8 cellular contexts compared by ENCODE assay signal in genomic region chr15:79900818-79901378, GRCh38. TPM values are rescaled to one million over a fixed set of nuclear protein-coding genes. Genes with fewer than 3 reads are reported as not detected.
A peak's percentile ranks its signal among the peaks of the same experiment; 100 is the strongest.
DNase-seq lines count a peak whose midpoint lies in the region; ATAC-seq, FAIRE-seq and TF ChIP-seq lines count a peak whose summit lies in the region.
"Not testable (repeated sequence)": the region's sequence is repeated elsewhere in the genome, so short reads cannot be mapped to it uniquely, and the experiment has no call there.

No MANE protein-coding gene starts in this region.

- not testable (repeated sequence) for H4K20me1 ChIP-seq in HCT116 (ENCODE audit: insufficient read depth); HepG2 (ENCODE audit: insufficient read depth, low read length)

- intact Hi-C loops in CD14-positive monocyte (cut with micrococcal nuclease); HCT116 (cut with micrococcal nuclease); HepG2 (cut with micrococcal nuclease; ENCODE audit: unreplicated experiment): not testable (repeated sequence)
- intact Hi-C loops in activated CD4-positive, alpha-beta T cell treated with anti-CD3 and anti-CD28 coated beads for 36 hours (cut with DNase I, micrococcal nuclease): loop anchor here in 1 of 2 experiments (1.0 kb wide), 1 partner anchor 92 kb away; no protein-coding TSS in a partner anchor

- not testable (repeated sequence) for TF ChIP-seq POLR2A in HCT116 (IDR thresholded peaks at IDR 0.05; ENCODE audit: borderline replicate concordance, extremely low read depth, insufficient read depth, insufficient read length); NB4 (IDR thresholded peaks at IDR 0.05; ENCODE audit: extremely low read depth, insufficient read length); HepG2 (IDR thresholded peaks at IDR 0.05; ENCODE audit: insufficient read depth in 1 of 2, low read depth in 2 of 2, low read length in 2 of 2)

- not testable (repeated sequence) for H3K9me2 ChIP-seq in HCT116 (ENCODE audit: insufficient read depth)

- H3K27me3 ChIP-seq in HCT116 (ENCODE audit: insufficient read depth, low read length); HepG2 (ENCODE audit: control insufficient read depth in 1 of 2, insufficient read depth in 2 of 2, low read length in 2 of 2): not testable (repeated sequence)

- 98% methylated on average over 4 of the region's 4 CpGs for WGBS in HepG2 (ENCODE audit: low lambda C conversion rate)

- not testable (repeated sequence) for H3K4me3 ChIP-seq in HCT116 (replicated peaks in 1 of 2; ENCODE audit: low read depth in 1 of 2, low read length in 2 of 2); NB4 (ENCODE audit: low read depth, low read length); astrocyte of the spinal cord (ENCODE audit: low read depth, low read length); HepG2 (replicated peaks in 1 of 3; ENCODE audit: insufficient read depth in 1 of 3, low read depth in 2 of 3, low read length in 3 of 3)

- 0 out of 2 replicates have a peak, but pooled peaks have one; percentile 21 for TF ChIP-seq RAD21 in HCT116 (IDR thresholded peaks at IDR 0.05; ENCODE audit: low read depth)
- not testable (repeated sequence) for TF ChIP-seq RAD21 in HepG2 (CRISPR knock-in tag; IDR thresholded peaks at IDR 0.05)

- H3K9ac ChIP-seq in HCT116 (ENCODE audit: low read length); HepG2 (ENCODE audit: insufficient read depth, low read depth, low read length): not testable (repeated sequence)

- POLR2A ChIA-PET in HCT116 (lab: Charles Lee); activated CD4-positive, alpha-beta T cell treated with anti-CD3 and anti-CD28 coated beads for 36 hours (lab: Charles Lee); HepG2 (lab: Yijun Ruan, JAX): not testable (repeated sequence)

- not testable (repeated sequence) for H3K27ac ChIP-seq in HCT116 (ENCODE audit: low read depth, low read length); HepG2 (ENCODE audit: extremely low read length, insufficient read depth, low read length)

- H3K4me2 ChIP-seq in HCT116 (ENCODE audit: low read length); HepG2 (ENCODE audit: low read depth, low read length): not testable (repeated sequence)

- RAD21 ChIA-PET in HCT116 (lab: Charles Lee; ENCODE audit: low non-redundant PET in 1 of 2, low total read pairs in 2 of 2, uncharacterized antibody in 2 of 2, unreplicated experiment in 2 of 2): not testable (repeated sequence)

- CTCF ChIA-PET in HCT116 (lab: Charles Lee); HepG2 (lab: Yijun Ruan, JAX; ENCODE audit: low intra/inter-chr PET ratio, low total read pairs): not testable (repeated sequence)
- CTCF ChIA-PET in activated CD4-positive, alpha-beta T cell treated with anti-CD3 and anti-CD28 coated beads for 36 hours (lab: Charles Lee): interaction anchor here (1.6 kb wide), 1 partner anchor 92 kb away, joined by 4 read pairs; no protein-coding TSS in a partner anchor

- H3K36me3 ChIP-seq in HCT116 (ENCODE audit: control insufficient read depth in 1 of 2, insufficient read depth in 2 of 2, low read length in 2 of 2); HepG2 (replicated peaks in 1 of 2; ENCODE audit: control insufficient read depth in 1 of 2, insufficient read depth in 2 of 2, low read length in 2 of 2): not testable (repeated sequence)

- not testable (repeated sequence) for H3K4me3 Mint-ChIP-seq in CD14-positive monocyte; activated CD4-positive, alpha-beta T cell treated with anti-CD3 and anti-CD28 coated beads for 36 hours; stimulated activated naive B cell treated with anti-CD40 and anti-IgM and Interleukin-4, amounts not matched to agents 10 μg/mL and 1 μg/mL and 100 μg/mL, for 72 hours

- H3K27me3 Mint-ChIP-seq in CD14-positive monocyte (ENCODE audit: low read depth in 3 of 3); activated CD4-positive, alpha-beta T cell treated with anti-CD3 and anti-CD28 coated beads for 36 hours; stimulated activated naive B cell treated with anti-CD40 and anti-IgM and Interleukin-4, amounts not matched to agents 10 μg/mL and 1 μg/mL and 100 μg/mL, for 72 hours: not testable (repeated sequence)

- H3K9me3 Mint-ChIP-seq in CD14-positive monocyte; activated CD4-positive, alpha-beta T cell treated with anti-CD3 and anti-CD28 coated beads for 36 hours (ENCODE audit: low read depth): not testable (repeated sequence)
- peaks cover 6 to 13% of the 10 kb centered on the region in 2 donors for H3K9me3 Mint-ChIP-seq in stimulated activated naive B cell treated with anti-CD40 and anti-IgM and Interleukin-4, amounts not matched to agents 10 μg/mL and 1 μg/mL and 100 μg/mL, for 72 hours

- TF ChIP-seq CTCF in CD14-positive monocyte (IDR thresholded peaks at IDR 0.05); NB4 (IDR thresholded peaks at IDR 0.05; ENCODE audit: low read depth, low read length); HepG2 (CRISPR knock-in tag; IDR thresholded peaks at IDR 0.05): not testable (repeated sequence)
- 0 out of 6 replicates have a peak, but pooled peaks of 1 of the 3 experiments have one; percentile 25 for TF ChIP-seq CTCF in HCT116 (IDR thresholded peaks at IDR 0.05 in 2 of 3, conservative IDR thresholded peaks at IDR 0.05 in 1 of 3; ENCODE audit: borderline replicate concordance in 1 of 3, insufficient read depth in 1 of 3, low read depth in 2 of 3, low read length in 2 of 3)
- TF ChIP-seq CTCF in astrocyte of the spinal cord (IDR thresholded peaks at IDR 0.05; ENCODE audit: low read depth, low read length): peak; percentile 1

- DNase-seq in CD14-positive monocyte (ENCODE audit: low spot score); HCT116 (ENCODE audit: low read depth, low spot score); astrocyte of the spinal cord (ENCODE audit: low read depth, low spot score); HepG2 (ENCODE audit: low spot score); stimulated activated naive B cell treated with anti-CD40 and anti-IgM and Interleukin-4, amounts not matched to agents 10 μg/mL and 1 μg/mL and 100 μg/mL, for 72 hours: not testable (repeated sequence)
- DNase-seq in NB4 (ENCODE audit: low read depth) (peak; percentile 30), SK-MEL-5 (ENCODE audit: low read depth, low spot score) (peak; percentile 14)
- peak; percentile 28 for DNase-seq in activated CD4-positive, alpha-beta T cell treated with anti-CD3 and anti-CD28 coated beads for 36 hours

- H3K9me3 ChIP-seq in HCT116 (ENCODE audit: control insufficient read depth in 1 of 2, insufficient read depth in 1 of 2, low read depth in 1 of 2, low read length in 2 of 2); HepG2 (ENCODE audit: low read length): not testable (repeated sequence)

- not testable (repeated sequence) for FAIRE-seq in HepG2 (lab: Jason Lieb, UNC)

- not testable (repeated sequence) for ATAC-seq in HCT116; activated CD4-positive, alpha-beta T cell treated with anti-CD3 and anti-CD28 coated beads for 36 hours; HepG2; stimulated activated naive B cell treated with anti-CD40 and anti-IgM and Interleukin-4, amounts not matched to agents 10 μg/mL and 1 μg/mL and 100 μg/mL, for 72 hours (replicated peaks)

- H3K4me1 Mint-ChIP-seq in CD14-positive monocyte: peaks cover 70% of the 10 kb centered on the region
- peaks cover 48% of the 10 kb centered on the region for H3K4me1 Mint-ChIP-seq in activated CD4-positive, alpha-beta T cell treated with anti-CD3 and anti-CD28 coated beads for 36 hours
- peaks cover 33 to 57% of the 10 kb centered on the region in 2 donors for H3K4me1 Mint-ChIP-seq in stimulated activated naive B cell treated with anti-CD40 and anti-IgM and Interleukin-4, amounts not matched to agents 10 μg/mL and 1 μg/mL and 100 μg/mL, for 72 hours

- H3K36me3 Mint-ChIP-seq in CD14-positive monocyte: peaks cover 7 to 11% of the 10 kb centered on the region in 2 donors
- H3K36me3 Mint-ChIP-seq in activated CD4-positive, alpha-beta T cell treated with anti-CD3 and anti-CD28 coated beads for 36 hours (ENCODE audit: low read depth): peaks cover 12% of the 10 kb centered on the region
- peaks cover 27 to 41% of the 10 kb centered on the region in 2 donors for H3K36me3 Mint-ChIP-seq in stimulated activated naive B cell treated with anti-CD40 and anti-IgM and Interleukin-4, amounts not matched to agents 10 μg/mL and 1 μg/mL and 100 μg/mL, for 72 hours

- BruUV-seq in HCT116 (replicated peaks; lab: Mats Ljungman, UMichigan); HepG2 (replicated peaks; lab: Mats Ljungman, UMichigan): not testable (repeated sequence)

- H3K27ac Mint-ChIP-seq in CD14-positive monocyte: peak overlapping the region; percentile 28 to 99 (median 85)
- not testable (repeated sequence) for H3K27ac Mint-ChIP-seq in activated CD4-positive, alpha-beta T cell treated with anti-CD3 and anti-CD28 coated beads for 36 hours
- H3K27ac Mint-ChIP-seq in stimulated activated naive B cell treated with anti-CD40 and anti-IgM and Interleukin-4, amounts not matched to agents 10 μg/mL and 1 μg/mL and 100 μg/mL, for 72 hours: peak overlapping the region; percentile 51

- TF ChIP-seq EP300 in HepG2 (IDR thresholded peaks at IDR 0.05; ENCODE audit: low read depth in 2 of 2, low read length in 2 of 2); HepG2 (CRISPR knock-in tag; IDR thresholded peaks at IDR 0.05; ENCODE audit: borderline replicate concordance): not testable (repeated sequence)

- H2AFZ ChIP-seq in HCT116 (ENCODE audit: low read depth, low read length, poor library complexity, severe bottlenecking); HepG2 (ENCODE audit: low read length): not testable (repeated sequence)

- H3K4me1 ChIP-seq in HCT116 (ENCODE audit: control insufficient read depth in 1 of 2, insufficient read depth in 2 of 2, low read length in 2 of 2) (peaks cover 0 to 12% of the 10 kb centered on the region in 2 experiments; a peak in 2 of 4 replicates), HepG2 (ENCODE audit: insufficient read depth, low read length) (peaks cover 30% of the 10 kb centered on the region)

- in situ Hi-C loops in SK-MEL-5 (cut with HindIII; ENCODE audit: low pct_unique_long_range_greater_than_20kb, low sequenced_read_pairs); astrocyte of the spinal cord (cut with HindIII; ENCODE audit: low sequenced_read_pairs); HepG2 (cut with HindIII; ENCODE audit: extremely low pct_ligation_motif_present, low pct_unique_long_range_greater_than_20kb): not testable (repeated sequence)

- H3K79me2 ChIP-seq in HCT116 (ENCODE audit: insufficient read depth, low read length); HepG2 (ENCODE audit: insufficient read depth, low read length): not testable (repeated sequence)

RNA-seq across cellular contexts. Expression of gene MTHFS, which starts 4.1 kb away (rescaled TPM):
- polyA plus RNA-seq in CD14-positive monocyte: 100 to 1,000 TPM in 1 of 2 donors, 10 to 100 TPM in 1; 76.4 to 129 TPM
- 30.5 TPM for total RNA-seq in HCT116 (2021; ENCODE audit: unreplicated experiment)
- polyA plus RNA-seq in HCT116 (2012): 32.7 and 38.7 TPM in 2 replicates
- total RNA-seq in SK-MEL-5 (2014; rRNA removed; shearing (Covaris generic)): 76.4 and 89.9 TPM in 2 replicates
- 46.6 and 66.1 TPM in 2 replicates for polyA plus RNA-seq in SK-MEL-5 (2015; cell fraction: cytosol; rRNA removed)
- 6.7 and 15.1 TPM in 2 replicates for polyA plus RNA-seq in SK-MEL-5 (2015; cell fraction: nucleus; rRNA removed)
- total RNA-seq in activated CD4-positive, alpha-beta T cell treated with anti-CD3 and anti-CD28 coated beads for 36 hours: 10 to 100 TPM; 36.1 to 48.5 TPM
- 37.0 and 52.4 TPM in 2 replicates for total RNA-seq in HepG2 (2016; rRNA removed; fragmentation: Illumina TruSeq; extraction: Trizol)
- 27.5 and 32.2 TPM in 2 replicates for total RNA-seq in HepG2 (2016; cell fraction: cytosol; rRNA removed; fragmentation: Illumina TruSeq; extraction: Trizol; ENCODE audit: low read depth)
- 35.9 and 52.4 TPM in 2 replicates for total RNA-seq in HepG2 (2016; cell fraction: insoluble cytoplasmic fraction; rRNA removed; fragmentation: Illumina TruSeq; extraction: Trizol)
- total RNA-seq in HepG2 (2016; cell fraction: membrane; rRNA removed; fragmentation: Illumina TruSeq; extraction: Trizol): 35.1 and 35.8 TPM in 2 replicates
- 20.8 and 21.2 TPM in 2 replicates for total RNA-seq in HepG2 (2016; cell fraction: nucleus; rRNA removed; fragmentation: Illumina TruSeq; extraction: Trizol)
- polyA plus RNA-seq in HepG2 (2011; rRNA removed): 48.7 and 49.7 TPM in 2 replicates
- polyA plus RNA-seq in HepG2 (2011; cell fraction: cytosol; rRNA removed): 51.7 and 69.8 TPM in 2 replicates
- polyA plus RNA-seq in HepG2 (2011; cell fraction: nucleus; rRNA removed): 17.3 and 18.6 TPM in 2 replicates
- 54.3 and 54.5 TPM in 2 replicates for polyA plus RNA-seq in HepG2 (2012)
- polyA plus RNA-seq in HepG2 (2016; cell fraction: cytosol; fragmentation: Illumina TruSeq; extraction: Trizol; ENCODE audit: low read depth): 37.9 and 57.9 TPM in 2 replicates
- 97.4 and 99.9 TPM in 2 replicates for polyA plus RNA-seq in HepG2 (2016; cell fraction: insoluble cytoplasmic fraction; fragmentation: Illumina TruSeq; extraction: Trizol; ENCODE audit: low read depth)
- 50.6 and 54.6 TPM in 2 replicates for polyA plus RNA-seq in HepG2 (2016; cell fraction: membrane; fragmentation: Illumina TruSeq; extraction: Trizol; ENCODE audit: low read depth)
- 42.9 and 44.8 TPM in 2 replicates for polyA plus RNA-seq in HepG2 (2016; cell fraction: nucleus; fragmentation: Illumina TruSeq; extraction: Trizol; ENCODE audit: insufficient read depth, low read depth)
- 7.5 and 10.8 TPM in 2 replicates for polyA minus RNA-seq in HepG2 (2011; rRNA and poly(A)+ RNA removed; ENCODE audit: low replicate concordance)
- 17.3 and 20.8 TPM in 2 replicates for polyA minus RNA-seq in HepG2 (2011; cell fraction: cytosol; rRNA and poly(A)+ RNA removed)
- 30.0 and 33.6 TPM in 2 replicates for polyA minus RNA-seq in HepG2 (2011; cell fraction: nucleus; rRNA and poly(A)+ RNA removed)
